ENCODE assay signal across 1 cellular context in the genomic region with DNA sequence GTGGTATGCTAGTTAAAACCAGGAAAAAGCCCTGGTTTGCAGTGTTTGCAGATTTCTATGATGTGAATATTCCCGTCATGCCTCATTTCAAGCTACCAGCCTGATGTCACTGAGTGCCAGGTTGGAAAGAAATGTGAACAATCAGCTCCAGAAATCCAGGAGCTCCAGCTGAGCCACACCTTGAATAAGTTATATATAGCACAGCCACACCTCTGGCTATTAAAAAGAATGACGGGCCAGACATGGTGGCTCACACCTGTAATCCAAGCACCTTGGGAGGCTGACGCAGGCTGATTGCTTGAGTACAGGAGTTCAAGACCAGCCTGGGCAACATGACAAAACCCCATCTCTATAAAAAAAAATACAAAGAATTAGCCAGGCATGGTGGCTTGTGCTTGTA.
TF ChIP-seq lines count a peak whose summit lies in the region.

No MANE protein-coding gene starts in this region.

TF ChIP-seq in IMR-90, 13 proteins besides CTCF, POLR2A, EP300 and RAD21:
- TF ChIP-seq, protein P1, sequence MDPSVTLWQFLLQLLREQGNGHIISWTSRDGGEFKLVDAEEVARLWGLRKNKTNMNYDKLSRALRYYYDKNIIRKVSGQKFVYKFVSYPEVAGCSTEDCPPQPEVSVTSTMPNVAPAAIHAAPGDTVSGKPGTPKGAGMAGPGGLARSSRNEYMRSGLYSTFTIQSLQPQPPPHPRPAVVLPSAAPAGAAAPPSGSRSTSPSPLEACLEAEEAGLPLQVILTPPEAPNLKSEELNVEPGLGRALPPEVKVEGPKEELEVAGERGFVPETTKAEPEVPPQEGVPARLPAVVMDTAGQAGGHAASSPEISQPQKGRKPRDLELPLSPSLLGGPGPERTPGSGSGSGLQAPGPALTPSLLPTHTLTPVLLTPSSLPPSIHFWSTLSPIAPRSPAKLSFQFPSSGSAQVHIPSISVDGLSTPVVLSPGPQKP (IDR thresholded peaks at IDR 0.05; ENCODE audit: borderline replicate concordance, low read depth, low read length) = no peak
- TF ChIP-seq MAZ (IDR thresholded peaks at IDR 0.05; ENCODE audit: borderline replicate concordance, low read depth, low read length) = no peak
- TF ChIP-seq MAFK (IDR thresholded peaks at IDR 0.05; ENCODE audit: low read depth, low read length) = no peak
- no peak for TF ChIP-seq CHD1 (IDR thresholded peaks at IDR 0.05; ENCODE audit: low read depth, low read length)
- TF ChIP-seq RCOR1 (IDR thresholded peaks at IDR 0.05; ENCODE audit: insufficient replicate concordance, low read length) = no peak
- no peak for TF ChIP-seq NFE2L2 (IDR thresholded peaks at IDR 0.05; ENCODE audit: low read depth, low read length)
- TF ChIP-seq MXI1 (IDR thresholded peaks at IDR 0.05; ENCODE audit: borderline replicate concordance, low read depth, low read length) = no peak
- no peak for TF ChIP-seq FOS (IDR thresholded peaks at IDR 0.05; ENCODE audit: low read depth, low read length)
- TF ChIP-seq SMC3 (IDR thresholded peaks at IDR 0.05; ENCODE audit: low read depth, low read length) = no peak
- no peak for TF ChIP-seq RFX5 (IDR thresholded peaks at IDR 0.05; ENCODE audit: low read depth, low read length)
- TF ChIP-seq CEBPB (IDR thresholded peaks at IDR 0.05; ENCODE audit: low read depth, low read length) = no peak
- no peak for TF ChIP-seq BHLHE40 (IDR thresholded peaks at IDR 0.05; ENCODE audit: low read depth, low read length)
- TF ChIP-seq, protein P2, sequence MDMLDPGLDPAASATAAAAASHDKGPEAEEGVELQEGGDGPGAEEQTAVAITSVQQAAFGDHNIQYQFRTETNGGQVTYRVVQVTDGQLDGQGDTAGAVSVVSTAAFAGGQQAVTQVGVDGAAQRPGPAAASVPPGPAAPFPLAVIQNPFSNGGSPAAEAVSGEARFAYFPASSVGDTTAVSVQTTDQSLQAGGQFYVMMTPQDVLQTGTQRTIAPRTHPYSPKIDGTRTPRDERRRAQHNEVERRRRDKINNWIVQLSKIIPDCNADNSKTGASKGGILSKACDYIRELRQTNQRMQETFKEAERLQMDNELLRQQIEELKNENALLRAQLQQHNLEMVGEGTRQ (IDR thresholded peaks at IDR 0.05; ENCODE audit: low read depth, low read length) = no peak
